Comparison of ENCODE assay signal across 17 cellular contexts in genomic region chr5:32190094-32190493, GRCh38. TPM values are rescaled to one million over a fixed set of nuclear protein-coding genes. Genes with fewer than 3 reads are reported as not detected.
DNase-seq lines count a peak whose midpoint lies in the region; ATAC-seq, FAIRE-seq and TF ChIP-seq lines count a peak whose summit lies in the region.
"Had no signal": no experiment of that assay in that cellular context is flagged by ENCODE, and none has a peak within 500 bp of the region (broad histone marks: within the 10 kb centered on the region; RNA-seq: fewer than 3 reads in every experiment).

No MANE protein-coding gene starts in this region.

- WGBS in K562 (ENCODE audit: insufficient coverage, low coverage, missing lambda C conversion rate): 56% methylated on average over 5 of the region's 5 CpGs
- WGBS in heart right ventricle, 2 donors: 44 to 55% methylated on average over 5 of the region's 5 CpGs
- WGBS in testis, 2 donors: 11 to 36% methylated on average over 5 of the region's 5 CpGs

- H3K27ac ChIP-seq in K562 (ENCODE audit: extremely low read depth, low read depth, low read length) (no peak overlapping the region), heart right ventricle (peak overlapping the region in 8 of 10 donors; percentile 21 to 52 (median 40)), stomach smooth muscle (ENCODE audit: low read length) (peak overlapping the region; percentile 18), testis (no peak overlapping the region)
- H3K27ac ChIP-seq: 22Rv1, thyroid gland had no signal

- peak overlapping the region; percentile 34; the same call in 1 of the 2 replicates for H2AFZ ChIP-seq in K562 (ENCODE audit: low read depth, low read length)

- no peaks in the 10 kb centered on the region for H4K20me1 ChIP-seq in K562 (replicated peaks; ENCODE audit: control insufficient read depth, insufficient read depth, low read length)

- no peak for TF ChIP-seq RAD21 in K562 (CRISPR knock-in tag; conservative IDR thresholded peaks at IDR 0.05 in 1 of 2, IDR thresholded peaks at IDR 0.05 in 1 of 2)

- TF ChIP-seq CTCF in K562 (IDR thresholded peaks at IDR 0.05 in 2 of 3, conservative IDR thresholded peaks at IDR 0.05 in 1 of 3; ENCODE audit: insufficient read depth in 2 of 3, low read depth in 1 of 3, low read length in 3 of 3) (no peak), heart right ventricle (IDR thresholded peaks at IDR 0.05) (no peak), testis (IDR thresholded peaks at IDR 0.05) (no peak)

- H3K9me1 ChIP-seq in K562 (ENCODE audit: control insufficient read depth, insufficient read depth, low read length): no peaks in the 10 kb centered on the region

- H3K9ac ChIP-seq in K562 (ENCODE audit: insufficient read depth in 1 of 2, low read depth in 2 of 2, low read length in 2 of 2) (no peak overlapping the region), stomach smooth muscle (ENCODE audit: low read length in 2 of 2) (no peak overlapping the region)

- H3K9me3 ChIP-seq in K562 (replicated peaks; ENCODE audit: control insufficient read depth, insufficient read depth, low read depth, low read length): no peaks in the 10 kb centered on the region
- H3K9me3 ChIP-seq in heart right ventricle: peaks cover 0 to 14% (median 8%) of the 10 kb centered on the region in 11 donors
- no peaks in the 10 kb centered on the region for H3K9me3 ChIP-seq in stomach smooth muscle (ENCODE audit: control insufficient read depth in 2 of 2, low read length in 2 of 2)
- H3K9me3 ChIP-seq in testis: no peaks in the 10 kb centered on the region
- H3K9me3 ChIP-seq: thyroid gland had no signal

- intact Hi-C loops in K562 (cut with micrococcal nuclease) (no loop called here), heart right ventricle (cut with DNase I) (no loop called here), testis (cut with DNase I; ENCODE audit: low total_unique reads) (no loop called here)

- TF ChIP-seq POLR2A in K562 (conservative IDR thresholded peaks at IDR 0.05): no peak
- TF ChIP-seq POLR2A in testis (IDR thresholded peaks at IDR 0.05): no peak

- TF ChIP-seq EP300 in K562 (IDR thresholded peaks at IDR 0.05; ENCODE audit: low read length): no peak

- H3K4me1 ChIP-seq in K562 (replicated peaks in 1 of 2; ENCODE audit: control insufficient read depth in 2 of 2, insufficient read depth in 2 of 2, low read length in 2 of 2) (peaks cover 5 to 8% of the 10 kb centered on the region in 2 experiments; a peak in 2 of 5 replicates), heart right ventricle (peaks cover 0 to 20% (median 14%) of the 10 kb centered on the region in 9 donors), stomach smooth muscle (ENCODE audit: control insufficient read depth, insufficient read depth, low read length) (peaks cover 8% of the 10 kb centered on the region), testis (peaks cover 6% of the 10 kb centered on the region)

- H3K79me2 ChIP-seq in K562 (ENCODE audit: control insufficient read depth, insufficient read depth, low read length): no peaks in the 10 kb centered on the region

- in situ Hi-C loops in K562 (cut with MboI): no loop called here

- no TSS peak for BruUV-seq in K562 (replicated peaks; lab: Mats Ljungman, UMichigan)

- H3K27me3 ChIP-seq in K562 (ENCODE audit: control insufficient read depth in 2 of 2, insufficient read depth in 2 of 2, low read length in 2 of 2) (no peaks in the 10 kb centered on the region), heart right ventricle (no peaks in the 10 kb centered on the region), stomach smooth muscle (ENCODE audit: control insufficient read depth in 1 of 2, insufficient read depth in 2 of 2, low read length in 2 of 2) (no peaks in the 10 kb centered on the region), testis (no peaks in the 10 kb centered on the region)
- H3K27me3 ChIP-seq: thyroid gland had no signal

- FAIRE-seq in K562 (lab: Jason Lieb, UNC): no peak
- FAIRE-seq: frontal cortex, H54 had no signal

- peak; percentile 22; the same call in 1 of the 3 replicates for ATAC-seq in K562
- peak; percentile 67 to 95 (median 86) for ATAC-seq in heart right ventricle

- CTCF ChIA-PET in K562 (lab: Yijun Ruan, JAX; ENCODE audit: low intra/inter-chr PET ratio): no interaction called here

- H3K4me2 ChIP-seq in K562 (ENCODE audit: insufficient read depth, low read length): no peak overlapping the region

- DNase-seq in DMS 273 (lab: John Stamatoyannopoulos, UW; ENCODE audit: unreplicated experiment) (peak; percentile 69), DMS 273 treated with DMSO at 0.1 percent for 48 hours (lab: John Stamatoyannopoulos, UW) (no peak), K562 (ENCODE audit: extremely low read depth in 1 of 4, low spot score in 3 of 4) (no peak), heart right ventricle (peak; percentile 41 to 64), HuH-7.5 (ENCODE audit: low spot score) (no peak), testis (no peak)
- no peak for DNase-seq in stimulated activated CD4-positive, alpha-beta T cell treated with anti-CD3 and anti-CD28 coated beads, Interleukin-2, amount 100 ng/mL, for 24 hours
- DNase-seq: activated naive CD4-positive, alpha-beta T cell treated with Interleukin-2 at 50 U/mL for 16 hours; CD8-positive, alpha-beta memory T cell; immature natural killer cell; NCI-H1092; nephron progenitor cell; thyroid gland had no signal

- H3K4me3 ChIP-seq in K562 (no peak overlapping the region), heart right ventricle (no peak overlapping the region), stomach smooth muscle (ENCODE audit: low read length in 2 of 2) (no peak overlapping the region), testis (no peak overlapping the region)
- H3K4me3 ChIP-seq: thyroid gland had no signal

- POLR2A ChIA-PET in K562 (lab: Yijun Ruan, JAX): interaction anchor here (0.6 to 3.0 kb wide), 7 partner anchors 10 to 494 kb away, joined by 3 to 10 read pairs (median 4); partner anchors contain the start of gene GOLPH3

- H3K36me3 ChIP-seq in K562 (ENCODE audit: control insufficient read depth, insufficient read depth, low read length) (no peaks in the 10 kb centered on the region), heart right ventricle (no peaks in the 10 kb centered on the region), stomach smooth muscle (ENCODE audit: control insufficient read depth in 2 of 2, insufficient read depth in 2 of 2, low read length in 2 of 2) (no peaks in the 10 kb centered on the region), testis (ENCODE audit: low read depth, missing control alignments) (no peaks in the 10 kb centered on the region)
- H3K36me3 ChIP-seq: thyroid gland had no signal

TF ChIP-seq in K562, 482 proteins besides CTCF, POLR2A, EP300 and RAD21 (continues in another document):
- TF ChIP-seq HDAC8 (tag; IDR thresholded peaks at IDR 0.05): no peak
- TF ChIP-seq SIRT6 (IDR thresholded peaks at IDR 0.05; ENCODE audit: low read depth, low read length): no peak
- TF ChIP-seq ZNF830 (CRISPR knock-in tag; IDR thresholded peaks at IDR 0.05): no peak
- TF ChIP-seq BACH1 (tag; IDR thresholded peaks at IDR 0.05): no peak
- TF ChIP-seq ZNF124 (CRISPR knock-in tag; IDR thresholded peaks at IDR 0.05): no peak

RNA-seq across cellular contexts. Expression of gene GOLPH3, which starts 16.0 kb away (rescaled TPM):
- 32.6 and 51.8 TPM in 2 replicates for total RNA-seq in K562 (2011; cell fraction: chromatin; rRNA removed; ENCODE audit: low replicate concordance)
- 35.0 and 40.7 TPM in 2 replicates for total RNA-seq in K562 (2011; cell fraction: nucleolus; rRNA removed)
- 39.6 and 50.8 TPM in 2 replicates for total RNA-seq in K562 (2011; cell fraction: nucleoplasm; rRNA removed)
- total RNA-seq in K562 (2014; rRNA removed) (54.4 and 56.9 TPM in 2 replicates), K562 (2014; rRNA removed; fragmentation: Illumina TruSeq; extraction: Trizol) (60.8 and 68.2 TPM in 2 replicates), K562 (2015; rRNA removed; fragmentation: Illumina TruSeq; extraction: Trizol) (55.3 and 60.2 TPM in 2 replicates), K562 (2021) (84.9 and 94.6 TPM in 2 replicates), heart right ventricle (10 to 100 TPM; 33.7 to 69.5 (median 40.4) TPM), testis (100 to 1,000 TPM in 1 of 2 donors, 10 to 100 TPM in 1; 88.7 to 102 TPM)
- polyA plus RNA-seq in K562 (2011; rRNA removed) (49.2 and 55.1 TPM in 2 replicates), K562 (2014; fragmentation: Illumina TruSeq; extraction: Trizol) (66.4 and 73.3 TPM in 2 replicates), K562 (2014; fragmentation: Nextera tagmentation; extraction: Ambion mirVana) (10 to 100 TPM; 18.8 to 21.5 TPM), K562 (2014; rRNA removed) (43.9 and 48.7 TPM in 2 replicates), heart right ventricle (10 to 100 TPM; 23.2 to 29.1 TPM), testis (ENCODE audit: insufficient read depth, low read depth, low replicate concordance) (54.2 TPM)
- polyA plus RNA-seq in K562 (2011; cell fraction: cytosol; rRNA removed): 27.6 and 37.7 TPM in 2 replicates
- 18.4 and 26.1 TPM in 2 replicates for polyA plus RNA-seq in K562 (2011; cell fraction: nucleus; rRNA removed)
- polyA plus RNA-seq in K562 (2012): 48.8 and 61.6 TPM in 2 replicates
- polyA minus RNA-seq in K562 (2011; rRNA and poly(A)+ RNA removed): 76.6 and 82.5 TPM in 2 replicates
- 33.6 and 42.7 TPM in 2 replicates for polyA minus RNA-seq in K562 (2011; cell fraction: cytosol; rRNA and poly(A)+ RNA removed)
- 27.1 and 40.3 TPM in 2 replicates for polyA minus RNA-seq in K562 (2011; cell fraction: nucleus; rRNA and poly(A)+ RNA removed)

Comparison
In these comparisons a context has a peak if more than half of its experiments do, and no peak if none do; other contexts are left out.
1. DNase-seq: peak in DMS 273 (single experiment) and heart right ventricle (2 of 2); none in DMS 273 treated with DMSO at 0.1 percent for 48 hours (single experiment), K562 (0 of 4), stimulated activated CD4-positive, alpha-beta T cell treated with anti-CD3 and anti-CD28 coated beads, Interleukin-2, amount 100 ng/mL, for 24 hours (0 of 2), HuH-7.5 (single experiment) and testis (single experiment).
2. H3K27ac ChIP-seq: peak in heart right ventricle (8 of 10) and stomach smooth muscle (single experiment); none in K562 (single experiment) and testis (0 of 2).